20 cellular contexts compared by ENCODE assay signal in genomic region chr2:236935131-236935530, GRCh38.
"Had no signal": no experiment of that assay in that cellular context is flagged by ENCODE, and none has a peak within 500 bp of the region (broad histone marks: within the 10 kb centered on the region; RNA-seq: fewer than 3 reads in every experiment).

No MANE protein-coding gene starts in this region.

- H3K4me1 Mint-ChIP-seq: endodermal cell, immature natural killer cell had no signal

- H3K27ac Mint-ChIP-seq: endodermal cell; immature natural killer cell; stimulated activated naive CD8-positive, alpha-beta T cell treated with anti-CD3 and anti-CD28 coated beads, Interleukin-15, Interleukin-2, amounts not matched to agents 100 ng/mL and 50 ng/mL, for 24 hours had no signal

- H3K27me3 Mint-ChIP-seq: stimulated activated naive CD8-positive, alpha-beta T cell treated with anti-CD3 and anti-CD28 coated beads, Interleukin-15, Interleukin-2, amounts not matched to agents 100 ng/mL and 50 ng/mL, for 24 hours had no signal

- H3K9me3 Mint-ChIP-seq: endodermal cell; immature natural killer cell; nephron; stimulated activated naive CD8-positive, alpha-beta T cell treated with anti-CD3 and anti-CD28 coated beads, Interleukin-15, Interleukin-2, amounts not matched to agents 100 ng/mL and 50 ng/mL, for 24 hours had no signal

- H3K36me3 Mint-ChIP-seq: immature natural killer cell had no signal

- H3K4me1 ChIP-seq: gastroesophageal sphincter, left ventricle myocardium inferior had no signal

- H3K36me3 ChIP-seq: brain microvascular endothelial cell, cardiac muscle cell, gastroesophageal sphincter, left ventricle myocardium inferior, lower lobe of right lung, thoracic aorta, transverse colon had no signal

- H3K4me3 ChIP-seq: cardiac muscle cell, gastroesophageal sphincter, left ventricle myocardium inferior, lower lobe of right lung, thoracic aorta, transverse colon had no signal

- H3K9me3 ChIP-seq: gastroesophageal sphincter, left ventricle myocardium inferior, lower lobe of right lung, thoracic aorta, transverse colon had no signal

- DNase-seq: brain microvascular endothelial cell; dermis blood vessel endothelial cell; endodermal cell; glutamatergic neuron; immature natural killer cell; kidney; left cardiac atrium; left ventricle myocardium inferior; lower lobe of right lung; mesendoderm; right cardiac atrium; small intestine; stimulated activated CD4-positive, alpha-beta T cell treated with anti-CD3 and anti-CD28 coated beads, Interleukin-12 subunit alpha, Interleukin-12 subunit beta, amount 100 ng/mL, for 4 hours; substantia nigra; transverse colon had no signal

- H3K27ac ChIP-seq: brain microvascular endothelial cell, cardiac muscle cell, gastroesophageal sphincter, left ventricle myocardium inferior, lower lobe of right lung, thoracic aorta, transverse colon had no signal

- H3K27me3 ChIP-seq: brain microvascular endothelial cell, cardiac muscle cell, transverse colon had no signal

- H3K4me3 Mint-ChIP-seq: endodermal cell; immature natural killer cell; nephron; stimulated activated naive CD8-positive, alpha-beta T cell treated with anti-CD3 and anti-CD28 coated beads, Interleukin-15, Interleukin-2, amounts not matched to agents 100 ng/mL and 50 ng/mL, for 24 hours had no signal
